ENCODE assay signal across 1 cellular context in genomic region chr5:132228241-132229035, GRCh38.
A peak's percentile ranks its signal among the peaks of the same experiment; 100 is the strongest.
TF ChIP-seq lines count a peak whose summit lies in the region.

No MANE protein-coding gene starts in this region.

TF ChIP-seq in HEK293, 187 proteins besides CTCF, POLR2A, EP300 and RAD21 (continued from another document):
- TF ChIP-seq ZNF513 (tag by site-specific recombination; IDR thresholded peaks at IDR 0.05) = 0 out of 2 replicates have a peak, but pooled peaks have one; percentile 17
- TF ChIP-seq ZNF341 (tag by site-specific recombination; IDR thresholded peaks at IDR 0.05; ENCODE audit: low read depth) = peak; percentile 69
- TF ChIP-seq ZNF239 (tag by site-specific recombination; IDR thresholded peaks at IDR 0.05) = no peak
- no peak for TF ChIP-seq SCRT2 (tag by site-specific recombination; IDR thresholded peaks at IDR 0.05)
TF ChIP-seq in HEK293: peak in this region for 4.
